16 cellular contexts compared by ENCODE assay signal in the genomic region with DNA sequence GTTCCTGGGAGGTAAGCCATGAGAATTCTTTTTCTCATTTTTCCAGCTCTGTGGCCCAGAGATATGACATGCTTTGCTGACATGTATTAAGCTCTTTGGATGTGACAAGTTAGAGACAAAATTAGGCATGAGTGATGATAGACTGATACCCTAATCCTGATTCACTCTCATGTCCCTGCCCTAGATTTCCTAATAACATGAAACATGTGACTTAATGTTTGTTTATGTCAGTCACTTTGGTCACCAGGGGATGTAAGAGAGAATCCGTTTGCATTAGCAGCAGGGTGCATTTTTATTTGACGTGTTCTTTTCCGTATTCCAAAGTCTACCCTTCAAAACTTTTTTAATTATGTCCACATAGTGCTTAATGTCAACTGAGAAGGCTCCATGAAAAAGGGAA.
A peak's percentile ranks its signal among the peaks of the same experiment; 100 is the strongest.
DNase-seq lines count a peak whose midpoint lies in the region; ATAC-seq and TF ChIP-seq lines count a peak whose summit lies in the region.
"Had no signal": no experiment of that assay in that cellular context is flagged by ENCODE, and none has a peak within 500 bp of the region (broad histone marks: within the 10 kb centered on the region; RNA-seq: fewer than 3 reads in every experiment).

No MANE protein-coding gene starts in this region.

- H3K9me3 Mint-ChIP-seq in activated T-cell treated with anti-CD3 and anti-CD28 coated beads, Interleukin-2, amount 50 U/mL, for 72 hours = no peaks in the 10 kb centered on the region
- H3K9me3 Mint-ChIP-seq: activated naive CD8-positive, alpha-beta T cell treated with anti-CD3 and anti-CD28 coated beads for 36 hours; activated T-cell treated with anti-CD3 and anti-CD28 coated beads, Interleukin-2, amount 50 U/mL, for 24 hours had no signal

- H3K36me3 ChIP-seq in right atrium auricular region (no peaks in the 10 kb centered on the region), adipocyte (ENCODE audit: control insufficient read depth, insufficient read depth, low read length, severe bottlenecking) (no peaks in the 10 kb centered on the region), vagina (no peaks in the 10 kb centered on the region)

- H3K27me3 ChIP-seq in right cardiac atrium (ENCODE audit: control insufficient read depth, insufficient read depth) = no peaks in the 10 kb centered on the region
- no peaks in the 10 kb centered on the region for H3K27me3 ChIP-seq in right atrium auricular region
- no peaks in the 10 kb centered on the region for H3K27me3 ChIP-seq in adipocyte (replicated peaks; ENCODE audit: control insufficient read depth, insufficient read depth, low read length)
- no peaks in the 10 kb centered on the region for H3K27me3 ChIP-seq in vagina
- H3K27me3 ChIP-seq: heart right ventricle, SJCRH30 had no signal

- peak; percentile 63 to 78 for ATAC-seq in right cardiac atrium
- ATAC-seq in GM18907 (IDR thresholded peaks at IDR 0.05; ENCODE audit: unreplicated experiment) = no peak
- ATAC-seq in activated T-cell treated with anti-CD3 and anti-CD28 coated beads, Interleukin-2, amount 50 U/mL, for 72 hours (replicated peaks in 1 of 2) = no peak
- ATAC-seq: naive thymus-derived CD4-positive, alpha-beta T cell had no signal

- 35% methylated on average over 3 of the region's 3 CpGs for WGBS in right cardiac atrium

- H3K9me3 ChIP-seq in right cardiac atrium (ENCODE audit: control insufficient read depth, low read length) (no peaks in the 10 kb centered on the region), right atrium auricular region (no peaks in the 10 kb centered on the region), adipocyte (ENCODE audit: control insufficient read depth, low read length) (no peaks in the 10 kb centered on the region), vagina (no peaks in the 10 kb centered on the region)
- H3K9me3 ChIP-seq: heart right ventricle, SJCRH30 had no signal

- no peaks in the 10 kb centered on the region for H3K27me3 Mint-ChIP-seq in activated T-cell treated with anti-CD3 and anti-CD28 coated beads, Interleukin-2, amount 50 U/mL, for 72 hours (ENCODE audit: low read depth)
- H3K27me3 Mint-ChIP-seq: activated naive CD8-positive, alpha-beta T cell treated with anti-CD3 and anti-CD28 coated beads for 36 hours had no signal

- H3K4me1 Mint-ChIP-seq in activated T-cell treated with anti-CD3 and anti-CD28 coated beads, Interleukin-2, amount 50 U/mL, for 72 hours (ENCODE audit: low read depth) = no peaks in the 10 kb centered on the region
- H3K4me1 Mint-ChIP-seq: activated naive CD8-positive, alpha-beta T cell treated with anti-CD3 and anti-CD28 coated beads for 36 hours; naive thymus-derived CD4-positive, alpha-beta T cell had no signal

- no peak overlapping the region for H3K4me3 ChIP-seq in right cardiac atrium (ENCODE audit: low read length)
- no peak overlapping the region for H3K4me3 ChIP-seq in right atrium auricular region
- H3K4me3 ChIP-seq in adipocyte (ENCODE audit: low read length) = peak overlapping the region; percentile 6
- H3K4me3 ChIP-seq in vagina = no peak overlapping the region
- H3K4me3 ChIP-seq: heart right ventricle, SJCRH30 had no signal

- no peak overlapping the region for H3K4me3 Mint-ChIP-seq in activated T-cell treated with anti-CD3 and anti-CD28 coated beads, Interleukin-2, amount 50 U/mL, for 72 hours
- H3K4me3 Mint-ChIP-seq: activated naive CD8-positive, alpha-beta T cell treated with anti-CD3 and anti-CD28 coated beads for 36 hours; activated T-cell treated with anti-CD3 and anti-CD28 coated beads, Interleukin-2, amount 50 U/mL, for 24 hours; naive thymus-derived CD4-positive, alpha-beta T cell had no signal

- TF ChIP-seq CTCF in right atrium auricular region (IDR thresholded peaks at IDR 0.05) (no peak), vagina (IDR thresholded peaks at IDR 0.05) (no peak)

- no peaks in the 10 kb centered on the region for H3K36me3 Mint-ChIP-seq in activated T-cell treated with anti-CD3 and anti-CD28 coated beads, Interleukin-2, amount 50 U/mL, for 72 hours (ENCODE audit: insufficient read depth in 2 of 2)
- H3K36me3 Mint-ChIP-seq: activated naive CD8-positive, alpha-beta T cell treated with anti-CD3 and anti-CD28 coated beads for 36 hours; naive thymus-derived CD4-positive, alpha-beta T cell had no signal

- H3K27ac ChIP-seq in right cardiac atrium (ENCODE audit: low read length) (no peak overlapping the region), right atrium auricular region (peak overlapping the region in 1 of 2 donors; percentile 50), vagina (no peak overlapping the region)
- H3K27ac ChIP-seq: heart right ventricle, SJCRH30 had no signal

- H3K4me1 ChIP-seq in right cardiac atrium (ENCODE audit: control insufficient read depth, insufficient read depth, low read length) (peaks cover 1% of the 10 kb centered on the region), right atrium auricular region (peaks cover 0 to 15% of the 10 kb centered on the region in 2 donors), adipocyte (ENCODE audit: control insufficient read depth, insufficient read depth, low read length) (peaks cover 24% of the 10 kb centered on the region), vagina (no peaks in the 10 kb centered on the region)
- H3K4me1 ChIP-seq: SJCRH30 had no signal

- intact Hi-C loops in right cardiac atrium (cut with DNase I) = no loop called here
- intact Hi-C loops in vagina (cut with DNase I) = no loop called here

- H3K9ac ChIP-seq in adipocyte (ENCODE audit: low read length) = no peak overlapping the region

- DNase-seq in right cardiac atrium = no peak
- DNase-seq in right atrium auricular region (ENCODE audit: low spot score) = no peak
- DNase-seq in adipocyte (ENCODE audit: low read depth) = peak; percentile 33
- DNase-seq in iris pigment epithelial cell (ENCODE audit: low read depth) = peak; percentile 15
- no peak for DNase-seq in vagina (ENCODE audit: extremely low spot score in 2 of 2)
- no peak for DNase-seq in activated T-cell treated with anti-CD3 and anti-CD28 coated beads, Interleukin-2, amount 50 U/mL, for 72 hours
- DNase-seq in activated gamma-delta T cell treated with Interleukin-2 at 50 U/mL for 16 hours = no peak
- DNase-seq: activated CD4-positive, alpha-beta T cell treated with anti-CD3 and anti-CD28 coated beads, Interleukin-2, amount 50 U/mL, for 1 hour; activated naive CD8-positive, alpha-beta T cell treated with anti-CD3 and anti-CD28 coated beads for 36 hours; activated T-cell treated with anti-CD3 and anti-CD28 coated beads, Interleukin-2, amount 50 U/mL, for 24 hours; COR-L47; heart right ventricle; naive thymus-derived CD4-positive, alpha-beta T cell; NCI-H2107; SJCRH30 had no signal

- H3K27ac Mint-ChIP-seq in activated T-cell treated with anti-CD3 and anti-CD28 coated beads, Interleukin-2, amount 50 U/mL, for 72 hours = no peak overlapping the region
- H3K27ac Mint-ChIP-seq: activated naive CD8-positive, alpha-beta T cell treated with anti-CD3 and anti-CD28 coated beads for 36 hours; activated T-cell treated with anti-CD3 and anti-CD28 coated beads, Interleukin-2, amount 50 U/mL, for 24 hours; naive thymus-derived CD4-positive, alpha-beta T cell had no signal

- no peak for TF ChIP-seq POLR2A in vagina (IDR thresholded peaks at IDR 0.05)

Comparison
In these comparisons a context has a peak if more than half of its experiments do, and no peak if none do; other contexts are left out.
1. ATAC-seq: peak in right cardiac atrium (2 of 2); none in GM18907 (single experiment) and activated T-cell treated with anti-CD3 and anti-CD28 coated beads, Interleukin-2, amount 50 U/mL, for 72 hours (0 of 2).
2. DNase-seq: peak in adipocyte (single experiment) and iris pigment epithelial cell (single experiment); none in right cardiac atrium (0 of 3), right atrium auricular region (single experiment), vagina (0 of 2), activated T-cell treated with anti-CD3 and anti-CD28 coated beads, Interleukin-2, amount 50 U/mL, for 72 hours (0 of 2) and activated gamma-delta T cell treated with Interleukin-2 at 50 U/mL for 16 hours (single experiment).